ENCODE assay signal across 24 cellular contexts in the genomic region with DNA sequence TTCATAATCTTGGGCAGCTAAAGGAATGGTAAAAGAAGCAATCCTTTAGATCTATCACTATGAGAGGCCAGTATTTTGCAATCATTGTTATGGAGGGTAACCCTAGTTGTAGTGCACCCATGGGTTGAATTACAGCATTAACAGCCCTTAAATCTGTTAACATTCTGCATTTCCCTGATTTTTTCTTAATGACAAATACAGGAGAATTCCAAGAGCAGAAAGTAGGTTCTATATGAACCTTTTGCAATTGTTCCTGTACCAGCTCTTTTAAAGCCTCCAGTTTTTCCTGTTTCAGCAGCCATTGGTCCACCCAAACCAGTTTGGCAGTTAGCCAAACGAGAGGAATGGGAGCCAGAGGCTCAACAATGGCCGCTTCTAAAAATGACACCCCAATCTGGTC. TPM values are rescaled to one million over a fixed set of nuclear protein-coding genes. Genes with fewer than 3 reads are reported as not detected.
DNase-seq lines count a peak whose midpoint lies in the region; ATAC-seq, FAIRE-seq and TF ChIP-seq lines count a peak whose summit lies in the region.
"Had no signal": no experiment of that assay in that cellular context is flagged by ENCODE, and none has a peak within 500 bp of the region (broad histone marks: within the 10 kb centered on the region; RNA-seq: fewer than 3 reads in every experiment).

No MANE protein-coding gene starts in this region.

- H3K4me1 ChIP-seq in Karpas-422 (ENCODE audit: low read length) (peaks cover 7% of the 10 kb centered on the region; the same call in 1 of the 2 replicates), K562 (replicated peaks in 1 of 2; ENCODE audit: control insufficient read depth in 2 of 2, insufficient read depth in 2 of 2, low read length in 2 of 2) (peaks cover 0 to 3% of the 10 kb centered on the region in 2 experiments; a peak in 3 of 5 replicates), neuronal stem cell (ENCODE audit: control insufficient read depth in 2 of 2, insufficient read depth in 1 of 2, low read depth in 1 of 2, low read length in 2 of 2) (peaks cover 2 to 9% of the 10 kb centered on the region in 2 donors)

- H3K36me3 ChIP-seq in Karpas-422 (ENCODE audit: insufficient read depth, low read length) (no peaks in the 10 kb centered on the region), K562 (ENCODE audit: control insufficient read depth, insufficient read depth, low read length) (no peaks in the 10 kb centered on the region), neuronal stem cell (replicated peaks in 1 of 2; ENCODE audit: control insufficient read depth in 2 of 2, insufficient read depth in 2 of 2, low read length in 2 of 2) (no peaks in the 10 kb centered on the region)
- H3K36me3 ChIP-seq: BLaER1 treated with 17β-estradiol and CSF1 and Interleukin-3, amounts not matched to agents 10 nM and 100 nM had no signal

- H3K27ac ChIP-seq in Karpas-422 (ENCODE audit: low read length) (no peak overlapping the region), K562 (ENCODE audit: extremely low read depth, low read depth, low read length) (no peak overlapping the region), neuronal stem cell (replicated peaks; ENCODE audit: low read length) (no peak overlapping the region)
- H3K27ac ChIP-seq: 22Rv1; A549; BLaER1 treated with 17β-estradiol and CSF1 and Interleukin-3, amounts not matched to agents 10 nM and 100 nM; C4-2B had no signal

- no peaks in the 10 kb centered on the region for H3K27me3 ChIP-seq in Karpas-422 (ENCODE audit: low read length)
- no peaks in the 10 kb centered on the region; a peak in 1 of 5 replicates for H3K27me3 ChIP-seq in K562 (ENCODE audit: control insufficient read depth in 2 of 2, insufficient read depth in 2 of 2, low read length in 2 of 2)
- peaks cover 0 to 2% (median 0%) of the 10 kb centered on the region in 3 experiments for H3K27me3 ChIP-seq in neuronal stem cell (ENCODE audit: control insufficient read depth in 3 of 3, insufficient read depth in 3 of 3, low read depth in 1 of 3, low read length in 3 of 3)
- H3K27me3 ChIP-seq: BLaER1 treated with 17β-estradiol and CSF1 and Interleukin-3, amounts not matched to agents 10 nM and 100 nM had no signal

- no peak for TF ChIP-seq POLR2A in K562 (conservative IDR thresholded peaks at IDR 0.05)

- no peak overlapping the region for H2BK15ac ChIP-seq in neuronal stem cell (ENCODE audit: low read length)

- H3K4me3 ChIP-seq in AG09309 (ENCODE audit: control insufficient read depth, low read depth, low read length), result no peak overlapping the region
- H3K4me3 ChIP-seq in Karpas-422 (ENCODE audit: low read length), result no peak overlapping the region
- no peak overlapping the region for H3K4me3 ChIP-seq in K562
- H3K4me3 ChIP-seq in neuronal stem cell (ENCODE audit: low read length in 2 of 2), result no peak overlapping the region
- H3K4me3 ChIP-seq: A549; BLaER1 treated with 17β-estradiol and CSF1 and Interleukin-3, amounts not matched to agents 10 nM and 100 nM; GM12878 had no signal

- no peaks in the 10 kb centered on the region for H3K9me3 ChIP-seq in Karpas-422 (ENCODE audit: low read length)
- H3K9me3 ChIP-seq in K562 (replicated peaks; ENCODE audit: control insufficient read depth, insufficient read depth, low read depth, low read length), result no peaks in the 10 kb centered on the region
- peaks cover 0 to 2% of the 10 kb centered on the region in 2 donors for H3K9me3 ChIP-seq in neuronal stem cell (replicated peaks in 1 of 2; ENCODE audit: control insufficient read depth in 2 of 2, insufficient read depth in 1 of 2, low read depth in 1 of 2, low read length in 2 of 2)
- H3K9me3 ChIP-seq: A549, Caco-2 had no signal

- no peaks in the 10 kb centered on the region for H3K79me1 ChIP-seq in neuronal stem cell (ENCODE audit: low read depth, low read length)

- no peak for TF ChIP-seq EP300 in K562 (IDR thresholded peaks at IDR 0.05; ENCODE audit: low read length)

- 25% methylated on average over 2 of the region's 2 CpGs for WGBS in K562 (ENCODE audit: insufficient coverage, low coverage, missing lambda C conversion rate)
- no CpG with 5 or more reads among the region's 2 CpGs for WGBS in neuronal stem cell (ENCODE audit: extremely low coverage in 2 of 2, insufficient read length in 2 of 2, insufficient replicate concordance in 1 of 2), 2 donors

- POLR2A ChIA-PET in K562 (lab: Yijun Ruan, JAX), result interaction anchor here (0.8 to 1.3 kb wide), 2 partner anchors 11 to 21 kb away, joined by 3 to 4 read pairs; no protein-coding TSS in a partner anchor

- no peaks in the 10 kb centered on the region for H3K79me2 ChIP-seq in Karpas-422 (ENCODE audit: low read length)
- H3K79me2 ChIP-seq in K562 (ENCODE audit: control insufficient read depth, insufficient read depth, low read length), result no peaks in the 10 kb centered on the region

- H4K8ac ChIP-seq in neuronal stem cell (ENCODE audit: low read depth, low read length), result no peak overlapping the region

- intact Hi-C loops in K562 (cut with micrococcal nuclease), result no loop called here
- intact Hi-C loops in sciatic nerve (cut with DNase I), result no loop called here

- TF ChIP-seq RAD21 in K562 (CRISPR knock-in tag; conservative IDR thresholded peaks at IDR 0.05 in 1 of 2, IDR thresholded peaks at IDR 0.05 in 1 of 2), result no peak

- H4K91ac ChIP-seq in neuronal stem cell (ENCODE audit: low read depth, low read length, poor library complexity), result no peak overlapping the region

- H3K23ac ChIP-seq in neuronal stem cell (ENCODE audit: low read depth, low read length, poor library complexity), result no peak overlapping the region

- H3K9ac ChIP-seq in Karpas-422 (ENCODE audit: low read length), result no peak overlapping the region
- no peak overlapping the region for H3K9ac ChIP-seq in K562 (ENCODE audit: insufficient read depth in 1 of 2, low read depth in 2 of 2, low read length in 2 of 2)
- no peak overlapping the region for H3K9ac ChIP-seq in neuronal stem cell (ENCODE audit: low read depth, low read length, poor library complexity)
- H3K9ac ChIP-seq: BLaER1 treated with 17β-estradiol and CSF1 and Interleukin-3, amounts not matched to agents 10 nM and 100 nM had no signal

- H3K4me2 ChIP-seq in Karpas-422 (ENCODE audit: low read depth, low read length, poor library complexity, severe bottlenecking) (no peak overlapping the region), K562 (ENCODE audit: insufficient read depth, low read length) (no peak overlapping the region), neuronal stem cell (ENCODE audit: insufficient read depth, low read length, poor library complexity, severe bottlenecking) (no peak overlapping the region)
- H3K4me2 ChIP-seq: A549; BLaER1 treated with 17β-estradiol and CSF1 and Interleukin-3, amounts not matched to agents 10 nM and 100 nM had no signal

- H2AFZ ChIP-seq in Karpas-422 (ENCODE audit: low read length) (no peak overlapping the region), K562 (ENCODE audit: low read depth, low read length) (no peak overlapping the region), neuronal stem cell (ENCODE audit: low read length) (no peak overlapping the region)

- no peak for FAIRE-seq in K562 (lab: Jason Lieb, UNC)
- FAIRE-seq: A549, D721Med, G401.6, GM12878, GM12892, GM19239 had no signal

- CTCF ChIA-PET in K562 (lab: Yijun Ruan, JAX; ENCODE audit: low intra/inter-chr PET ratio), result no interaction called here

- no peak overlapping the region for H2BK120ac ChIP-seq in neuronal stem cell (ENCODE audit: low read depth, low read length)

- no peak overlapping the region for H3K14ac ChIP-seq in neuronal stem cell (ENCODE audit: low read length)

- no peaks in the 10 kb centered on the region for H3K9me1 ChIP-seq in K562 (ENCODE audit: control insufficient read depth, insufficient read depth, low read length)

- no TSS peak for BruUV-seq in K562 (replicated peaks; lab: Mats Ljungman, UMichigan)

- no peak overlapping the region for H3K4ac ChIP-seq in neuronal stem cell (ENCODE audit: low read length)

- no peaks in the 10 kb centered on the region for H3K9me2 ChIP-seq in Karpas-422 (replicated peaks; ENCODE audit: insufficient read depth, low read length)

- no peak overlapping the region for H2AK5ac ChIP-seq in neuronal stem cell (ENCODE audit: low read depth, low read length)

- no peak overlapping the region for H2BK5ac ChIP-seq in neuronal stem cell (ENCODE audit: low read length)

- in situ Hi-C loops in K562 (cut with MboI), result no loop called here

- no peak overlapping the region for H3K18ac ChIP-seq in neuronal stem cell (ENCODE audit: low read length)

- H2BK12ac ChIP-seq in neuronal stem cell (ENCODE audit: low read length), result no peak overlapping the region

- ATAC-seq in K562 (no peak), sciatic nerve (no peak), GM18502 (IDR thresholded peaks at IDR 0.05; ENCODE audit: poor library complexity, unreplicated experiment) (no peak)
- ATAC-seq: A549; CD8-positive, alpha-beta T cell; GM12878 had no signal

- TF ChIP-seq CTCF in AG09309 (IDR thresholded peaks at IDR 0.05; ENCODE audit: control insufficient read depth, insufficient read depth, low read depth, low read length, missing control alignments), result no peak
- no peak for TF ChIP-seq CTCF in K562 (IDR thresholded peaks at IDR 0.05 in 2 of 3, conservative IDR thresholded peaks at IDR 0.05 in 1 of 3; ENCODE audit: insufficient read depth in 2 of 3, low read depth in 1 of 3, low read length in 3 of 3)

- no peaks in the 10 kb centered on the region for H4K20me1 ChIP-seq in Karpas-422 (ENCODE audit: insufficient read depth, low read depth, low read length)
- no peaks in the 10 kb centered on the region for H4K20me1 ChIP-seq in K562 (replicated peaks; ENCODE audit: control insufficient read depth, insufficient read depth, low read length)
- H4K20me1 ChIP-seq: BLaER1 treated with 17β-estradiol and CSF1 and Interleukin-3, amounts not matched to agents 10 nM and 100 nM had no signal

- DNase-seq in AG09309 (ENCODE audit: low read depth) (peak; percentile 21), GM04503 (ENCODE audit: low read depth) (peak; percentile 23), Karpas-422 (peak; percentile 7), K562 (ENCODE audit: extremely low read depth in 1 of 4, low spot score in 3 of 4) (no peak), occipital lobe (lab: John Stamatoyannopoulos, UW) (no peak), sciatic nerve (ENCODE audit: low spot score) (no peak), neuronal stem cell (ENCODE audit: low spot score) (no peak)
- DNase-seq: AML-193; Caco-2; Calu3; CD4-positive, alpha-beta T cell; CD8-positive, alpha-beta T cell; DMS79 treated with DMSO at 0.1 percent for 48 hours; GF-D8 had no signal

RNA-seq across cellular contexts. Expression of gene HSD17B11, which starts 14.4 kb away (rescaled TPM):
- 4.7 and 31.0 TPM in 2 replicates for total RNA-seq in Karpas-422 (2014; rRNA removed; shearing (Covaris generic); ENCODE audit: low replicate concordance)
- total RNA-seq in K562 (2011; cell fraction: chromatin; rRNA removed; ENCODE audit: low replicate concordance), result 35.2 and 71.1 TPM in 2 replicates
- 36.2 and 41.8 TPM in 2 replicates for total RNA-seq in K562 (2011; cell fraction: nucleolus; rRNA removed)
- total RNA-seq in K562 (2011; cell fraction: nucleoplasm; rRNA removed), result 54.8 and 73.6 TPM in 2 replicates
- total RNA-seq in K562 (2014; rRNA removed) (26.0 and 33.6 TPM in 2 replicates), K562 (2014; rRNA removed; fragmentation: Illumina TruSeq; extraction: Trizol) (81.0 and 99.3 TPM in 2 replicates), K562 (2015; rRNA removed; fragmentation: Illumina TruSeq; extraction: Trizol) (60.8 and 73.9 TPM in 2 replicates), K562 (2021) (55.8 and 59.4 TPM in 2 replicates), occipital lobe (51.8 TPM), sciatic nerve (66.1 TPM)
- polyA plus RNA-seq in K562 (2011; rRNA removed) (67.3 and 83.7 TPM in 2 replicates), K562 (2014; fragmentation: Illumina TruSeq; extraction: Trizol) (64.0 and 85.1 TPM in 2 replicates), K562 (2014; fragmentation: Nextera tagmentation; extraction: Ambion mirVana) (100 to 1,000 TPM; 106 to 108 TPM), K562 (2014; rRNA removed) (43.2 and 52.0 TPM in 2 replicates)
- 11.5 and 32.5 TPM in 2 replicates for polyA plus RNA-seq in K562 (2011; cell fraction: cytosol; rRNA removed)
- 13.2 and 28.9 TPM in 2 replicates for polyA plus RNA-seq in K562 (2011; cell fraction: nucleus; rRNA removed)
- polyA plus RNA-seq in K562 (2012), result 44.3 and 122 TPM in 2 replicates
- 93.5 and 98.2 TPM in 2 replicates for polyA minus RNA-seq in K562 (2011; rRNA and poly(A)+ RNA removed)
- 14.4 and 21.4 TPM in 2 replicates for polyA minus RNA-seq in K562 (2011; cell fraction: cytosol; rRNA and poly(A)+ RNA removed)
- 10.2 and 25.2 TPM in 2 replicates for polyA minus RNA-seq in K562 (2011; cell fraction: nucleus; rRNA and poly(A)+ RNA removed)
- 15.0 TPM for polyA plus RNA-seq in neuronal stem cell (2013, experiment 1 of 2)
- polyA plus RNA-seq in neuronal stem cell (2013, experiment 2 of 2), result 15.0 TPM

RNA-seq across cellular contexts. Expression of gene NUDT9, which starts 17.0 kb away (rescaled TPM):
- total RNA-seq in Karpas-422 (2014; rRNA removed; shearing (Covaris generic); ENCODE audit: low replicate concordance), result 17.6 and 18.5 TPM in 2 replicates
- total RNA-seq in K562 (2011; cell fraction: chromatin; rRNA removed; ENCODE audit: low replicate concordance), result 22.8 and 27.0 TPM in 2 replicates
- 32.6 and 33.2 TPM in 2 replicates for total RNA-seq in K562 (2011; cell fraction: nucleolus; rRNA removed)
- 35.9 and 47.6 TPM in 2 replicates for total RNA-seq in K562 (2011; cell fraction: nucleoplasm; rRNA removed)
- 15.9 and 17.7 TPM in 2 replicates for total RNA-seq in K562 (2014; rRNA removed)
- 19.1 and 20.3 TPM in 2 replicates for total RNA-seq in K562 (2014; rRNA removed; fragmentation: Illumina TruSeq; extraction: Trizol)
- 19.9 and 20.8 TPM in 2 replicates for total RNA-seq in K562 (2015; rRNA removed; fragmentation: Illumina TruSeq; extraction: Trizol)
- 13.0 and 14.7 TPM in 2 replicates for total RNA-seq in K562 (2021)
- polyA plus RNA-seq in K562 (2011; rRNA removed), result 16.0 and 19.1 TPM in 2 replicates
- 8.9 and 9.7 TPM in 2 replicates for polyA plus RNA-seq in K562 (2011; cell fraction: cytosol; rRNA removed)
- polyA plus RNA-seq in K562 (2011; cell fraction: nucleus; rRNA removed), result 10.7 and 13.8 TPM in 2 replicates
- 13.4 and 17.1 TPM in 2 replicates for polyA plus RNA-seq in K562 (2012)
- 16.8 and 20.5 TPM in 2 replicates for polyA plus RNA-seq in K562 (2014; fragmentation: Illumina TruSeq; extraction: Trizol)
- polyA plus RNA-seq in K562 (2014; fragmentation: Nextera tagmentation; extraction: Ambion mirVana), result 10 to 100 TPM in 1 of 2 experiments, 1 to 10 TPM in 1; 8.5 to 16.3 TPM
- 18.0 and 23.0 TPM in 2 replicates for polyA plus RNA-seq in K562 (2014; rRNA removed)
- 17.1 and 21.0 TPM in 2 replicates for polyA minus RNA-seq in K562 (2011; rRNA and poly(A)+ RNA removed)
- polyA minus RNA-seq in K562 (2011; cell fraction: cytosol; rRNA and poly(A)+ RNA removed), result 6.8 and 10.7 TPM in 2 replicates
- 24.6 and 26.3 TPM in 2 replicates for polyA minus RNA-seq in K562 (2011; cell fraction: nucleus; rRNA and poly(A)+ RNA removed)
- total RNA-seq in occipital lobe, result 20.9 TPM
- total RNA-seq in sciatic nerve, result 29.4 TPM
- 12.9 TPM for polyA plus RNA-seq in neuronal stem cell (2013, experiment 1 of 2)
- polyA plus RNA-seq in neuronal stem cell (2013, experiment 2 of 2), result 12.9 TPM

Comparison
In these comparisons a context has a peak if more than half of its experiments do, and no peak if none do; other contexts are left out.
1. DNase-seq: peak in AG09309 (single experiment), GM04503 (single experiment) and Karpas-422 (single experiment); none in K562 (0 of 4), occipital lobe (single experiment), sciatic nerve (single experiment) and neuronal stem cell (single experiment).